Comparison of ENCODE assay signal across 10 cellular contexts in genomic region chr1:36367067-36367466, GRCh38. TPM values are rescaled to one million over a fixed set of nuclear protein-coding genes. Genes with fewer than 3 reads are reported as not detected.
DNase-seq lines count a peak whose midpoint lies in the region; TF ChIP-seq lines count a peak whose summit lies in the region.
"Had no signal": no experiment of that assay in that cellular context is flagged by ENCODE, and none has a peak within 500 bp of the region (broad histone marks: within the 10 kb centered on the region; RNA-seq: fewer than 3 reads in every experiment).

No MANE protein-coding gene starts in this region.

- TF ChIP-seq CTCF in smooth muscle cell (IDR thresholded peaks at IDR 0.05; ENCODE audit: borderline replicate concordance, insufficient read depth, poor library complexity, severe bottlenecking) (no peak), GM13977 (IDR thresholded peaks at IDR 0.05; ENCODE audit: extremely low read depth, insufficient read depth, missing control alignments) (no peak)

- no peak overlapping the region for H3K9ac ChIP-seq in smooth muscle cell (ENCODE audit: low read depth)
- H3K9ac ChIP-seq: KMS-11 had no signal

- DNase-seq in CD8-positive, alpha-beta memory T cell, result peak in 2 of 5 donors; percentile 26 to 57
- peak in 1 of 3 donors; percentile 15 for DNase-seq in effector memory CD4-positive, alpha-beta T cell
- DNase-seq in smooth muscle cell (lab: John Stamatoyannopoulos, UW; ENCODE audit: unreplicated experiment) (no peak), ecto neural progenitor cell (ENCODE audit: low spot score) (no peak), GM13977 (ENCODE audit: low spot score) (no peak)
- DNase-seq in effector CD4-positive, alpha-beta T cell, result no peak
- DNase-seq: SHP77; stimulated activated CD4-positive, alpha-beta T cell treated with anti-CD3 and anti-CD28 coated beads, Interleukin-2, amount 100 ng/mL, for 48 hours had no signal

- no peak overlapping the region for H3K27ac ChIP-seq in CD8-positive, alpha-beta memory T cell (ENCODE audit: low read depth, low read length)
- H3K27ac ChIP-seq in effector memory CD4-positive, alpha-beta T cell (ENCODE audit: insufficient read depth, low read length, poor library complexity, severe bottlenecking), result peak overlapping the region; percentile 61
- H3K27ac ChIP-seq in smooth muscle cell (ENCODE audit: low read depth), result peak overlapping the region; percentile 96
- H3K27ac ChIP-seq: KMS-11 had no signal

- no peaks in the 10 kb centered on the region for H3K9me3 Mint-ChIP-seq in CD8-positive, alpha-beta memory T cell
- no peaks in the 10 kb centered on the region for H3K9me3 Mint-ChIP-seq in T-helper 1 cell treated with Interleukin-12 subunit alpha and Interleukin-12 subunit beta and Interleukin-4 antibody, amounts not matched to agents 30 μg/mL and 1 μg/mL, for 36 hours

- POLR2A ChIA-PET in CD8-positive, alpha-beta memory T cell (lab: Charles Lee), result interaction anchor here (0.8 to 1.8 kb wide), 4 partner anchors 17 to 60 kb away, joined by 3 to 7 read pairs (median 4); no protein-coding TSS in a partner anchor

- H3K79me2 ChIP-seq in smooth muscle cell (ENCODE audit: low read depth), result peaks cover 64% of the 10 kb centered on the region

- peak overlapping the region; percentile 57 to 95 (median 86) for H3K27ac Mint-ChIP-seq in CD8-positive, alpha-beta memory T cell
- peak overlapping the region; percentile 90 for H3K27ac Mint-ChIP-seq in T-helper 1 cell treated with Interleukin-12 subunit alpha and Interleukin-12 subunit beta and Interleukin-4 antibody, amounts not matched to agents 30 μg/mL and 1 μg/mL, for 36 hours

- no peaks in the 10 kb centered on the region for H3K9me3 ChIP-seq in CD8-positive, alpha-beta memory T cell (ENCODE audit: low read length)
- no peaks in the 10 kb centered on the region for H3K9me3 ChIP-seq in effector memory CD4-positive, alpha-beta T cell (ENCODE audit: control insufficient read depth, low read length)
- no peaks in the 10 kb centered on the region for H3K9me3 ChIP-seq in smooth muscle cell (replicated peaks; ENCODE audit: low read depth)

- no peaks in the 10 kb centered on the region for H3K27me3 Mint-ChIP-seq in CD8-positive, alpha-beta memory T cell
- H3K27me3 Mint-ChIP-seq in T-helper 1 cell treated with Interleukin-12 subunit alpha and Interleukin-12 subunit beta and Interleukin-4 antibody, amounts not matched to agents 30 μg/mL and 1 μg/mL, for 36 hours (ENCODE audit: low read depth), result no peaks in the 10 kb centered on the region

- H3K4me2 ChIP-seq in smooth muscle cell, result no peak overlapping the region
- H3K4me2 ChIP-seq: KMS-11 had no signal

- H2AFZ ChIP-seq in smooth muscle cell (ENCODE audit: low read depth), result no peak overlapping the region

- over 99% methylated on average over 5 of the region's 5 CpGs for WGBS in smooth muscle cell (ENCODE audit: low lambda C conversion rate)

- peak overlapping the region; percentile 18 for H3K4me3 ChIP-seq in CD8-positive, alpha-beta memory T cell (ENCODE audit: low read length)
- H3K4me3 ChIP-seq in effector memory CD4-positive, alpha-beta T cell (ENCODE audit: insufficient read depth, low read depth, low read length, poor library complexity, severe bottlenecking), result no peak overlapping the region
- H3K4me3 ChIP-seq in smooth muscle cell, result no peak overlapping the region

- H3K4me1 ChIP-seq in CD8-positive, alpha-beta memory T cell (ENCODE audit: insufficient read depth, low read length), result peaks cover 52% of the 10 kb centered on the region
- H3K4me1 ChIP-seq in effector memory CD4-positive, alpha-beta T cell (ENCODE audit: control insufficient read depth, insufficient read depth, low read length, poor library complexity, severe bottlenecking), result peaks cover 33% of the 10 kb centered on the region
- H3K4me1 ChIP-seq in smooth muscle cell (ENCODE audit: low read depth), result peaks cover 14% of the 10 kb centered on the region

- H3K4me1 Mint-ChIP-seq in CD8-positive, alpha-beta memory T cell, result peaks cover 38 to 52% (median 49%) of the 10 kb centered on the region in 3 donors
- peaks cover 32% of the 10 kb centered on the region for H3K4me1 Mint-ChIP-seq in T-helper 1 cell treated with Interleukin-12 subunit alpha and Interleukin-12 subunit beta and Interleukin-4 antibody, amounts not matched to agents 30 μg/mL and 1 μg/mL, for 36 hours (ENCODE audit: low read depth)

- peak overlapping the region in 6 of 7 donors; percentile 19 to 81 (median 40) for H3K4me3 Mint-ChIP-seq in CD8-positive, alpha-beta memory T cell
- H3K4me3 Mint-ChIP-seq in T-helper 1 cell treated with Interleukin-12 subunit alpha and Interleukin-12 subunit beta and Interleukin-4 antibody, amounts not matched to agents 30 μg/mL and 1 μg/mL, for 36 hours, result no peak overlapping the region

- CTCF ChIA-PET in CD8-positive, alpha-beta memory T cell (lab: Charles Lee), result interaction anchor here (0.5 to 4.3 kb wide), 15 partner anchors 11 to 283 kb away, joined by 3 to 38 read pairs (median 3); partner anchors contain the start of genes EVA1B, SH3D21, STK40 and TEKT2

- peaks cover 0 to 32% (median 1%) of the 10 kb centered on the region in 3 donors for H3K36me3 Mint-ChIP-seq in CD8-positive, alpha-beta memory T cell
- peaks cover 13% of the 10 kb centered on the region for H3K36me3 Mint-ChIP-seq in T-helper 1 cell treated with Interleukin-12 subunit alpha and Interleukin-12 subunit beta and Interleukin-4 antibody, amounts not matched to agents 30 μg/mL and 1 μg/mL, for 36 hours (ENCODE audit: low read depth)

- no peaks in the 10 kb centered on the region for H3K27me3 ChIP-seq in CD8-positive, alpha-beta memory T cell (ENCODE audit: insufficient read depth, low read length, poor library complexity, severe bottlenecking)
- no peaks in the 10 kb centered on the region for H3K27me3 ChIP-seq in effector memory CD4-positive, alpha-beta T cell (replicated peaks; ENCODE audit: control insufficient read depth, insufficient read depth, low read length, poor library complexity, severe bottlenecking)
- no peaks in the 10 kb centered on the region for H3K27me3 ChIP-seq in smooth muscle cell (ENCODE audit: low read depth)

- peaks cover 23% of the 10 kb centered on the region for H3F3A ChIP-seq in smooth muscle cell (ENCODE audit: low read depth)

- in situ Hi-C loops in GM13977 (cut with MboI; ENCODE audit: low pct_unique_long_range_greater_than_20kb, low sequenced_read_pairs, unreplicated experiment), result no loop called here

- H3K36me3 ChIP-seq in CD8-positive, alpha-beta memory T cell (ENCODE audit: insufficient read depth, low read length), result peaks cover 8% of the 10 kb centered on the region
- peaks cover 11% of the 10 kb centered on the region for H3K36me3 ChIP-seq in effector memory CD4-positive, alpha-beta T cell (ENCODE audit: control insufficient read depth, insufficient read depth, low read length)
- H3K36me3 ChIP-seq in smooth muscle cell (ENCODE audit: low read depth), result no peaks in the 10 kb centered on the region

- H4K20me1 ChIP-seq in smooth muscle cell (ENCODE audit: low read depth), result peaks cover 16% of the 10 kb centered on the region

RNA-seq across cellular contexts. Expression of gene STK40, which starts 18.7 kb away (rescaled TPM):
- total RNA-seq in CD8-positive, alpha-beta memory T cell, result 10 to 100 TPM; 52.9 to 56.8 TPM
- polyA plus RNA-seq in CD8-positive, alpha-beta memory T cell, result 53.7 TPM
- total RNA-seq in smooth muscle cell, result 7.2 and 8.4 TPM in 2 replicates
- polyA plus RNA-seq in smooth muscle cell, result 18.8 and 28.3 TPM in 2 replicates

RNA-seq across cellular contexts. Expression of gene LSM10, which starts 30.6 kb away (rescaled TPM):
- 10 to 100 TPM; 75.3 to 81.4 TPM for total RNA-seq in CD8-positive, alpha-beta memory T cell
- polyA plus RNA-seq in CD8-positive, alpha-beta memory T cell, result 146 TPM
- 6.9 and 12.2 TPM in 2 replicates for total RNA-seq in smooth muscle cell
- polyA plus RNA-seq in smooth muscle cell, result 59.4 and 72.9 TPM in 2 replicates

RNA-seq across cellular contexts. Expression of gene EVA1B, which starts 43.6 kb away (rescaled TPM):
- total RNA-seq in CD8-positive, alpha-beta memory T cell, result 10 to 100 TPM; 13.6 to 16.3 TPM
- 8.1 TPM for polyA plus RNA-seq in CD8-positive, alpha-beta memory T cell
- total RNA-seq in smooth muscle cell, result 49.8 and 88.7 TPM in 2 replicates
- polyA plus RNA-seq in smooth muscle cell, result 164 and 182 TPM in 2 replicates
